Comparison of ENCODE assay signal across 10 cellular contexts in the genomic region with DNA sequence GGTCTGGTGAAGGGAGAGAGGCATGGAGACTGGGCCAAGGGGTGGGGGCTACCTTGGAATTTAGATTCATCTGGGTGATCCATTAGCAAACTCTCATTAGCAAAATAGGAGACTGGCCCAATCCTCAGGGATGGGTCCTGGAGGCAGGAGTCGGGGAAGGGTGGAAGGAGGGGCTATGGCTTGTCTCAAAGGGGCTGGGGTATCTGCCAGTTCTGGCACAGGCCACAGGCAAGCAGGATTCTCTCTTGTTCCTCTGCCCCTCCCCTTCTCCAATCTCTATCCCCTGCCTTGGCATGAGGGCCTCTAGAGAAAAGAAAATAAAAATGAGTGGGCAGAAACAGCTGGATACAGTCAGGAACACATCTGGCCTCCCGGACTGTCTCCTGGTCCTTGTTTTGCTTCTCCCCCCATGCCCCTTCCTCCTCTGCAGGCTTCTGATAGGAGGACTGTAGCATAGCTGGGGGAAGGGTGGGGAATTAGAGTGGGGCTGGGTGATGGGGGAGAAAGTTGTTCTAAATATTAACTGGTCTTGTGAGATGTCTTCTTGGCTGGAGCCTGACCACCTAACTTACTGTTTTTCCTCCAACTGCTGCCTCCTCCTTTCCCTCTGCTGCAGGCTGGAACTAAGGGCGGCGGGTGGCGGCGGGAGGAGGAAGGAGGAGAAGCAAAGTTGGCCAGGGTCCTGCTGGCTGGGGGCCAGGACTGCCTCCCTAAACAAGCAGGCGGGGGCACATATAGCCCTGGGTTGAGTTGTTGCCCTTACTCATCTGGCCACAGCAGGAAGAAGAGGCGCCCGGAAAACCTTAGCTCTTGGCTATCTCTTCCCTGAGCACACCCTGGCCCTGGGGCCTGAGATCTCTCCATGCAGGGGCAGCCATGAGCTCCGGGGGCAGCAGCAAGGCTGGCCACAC.
A peak's percentile ranks its signal among the peaks of the same experiment; 100 is the strongest.
DNase-seq lines count a peak whose midpoint lies in the region; ATAC-seq lines count a peak whose summit lies in the region.
"Had no signal": no experiment of that assay in that cellular context is flagged by ENCODE, and none has a peak within 500 bp of the region (broad histone marks: within the 10 kb centered on the region; RNA-seq: fewer than 3 reads in every experiment).

No MANE protein-coding gene starts in this region.

- H3K9me3 Mint-ChIP-seq in activated naive CD8-positive, alpha-beta T cell treated with anti-CD3 and anti-CD28 coated beads, Interleukin-2, amount 50 U/mL, for 24 hours: no peaks in the 10 kb centered on the region

- no peaks in the 10 kb centered on the region for H3K4me1 Mint-ChIP-seq in activated naive CD8-positive, alpha-beta T cell treated with anti-CD3 and anti-CD28 coated beads, Interleukin-2, amount 50 U/mL, for 24 hours

- H3K4me3 Mint-ChIP-seq in activated naive CD8-positive, alpha-beta T cell treated with anti-CD3 and anti-CD28 coated beads, Interleukin-2, amount 50 U/mL, for 24 hours: no peak overlapping the region

- DNase-seq in DMS153 (lab: John Stamatoyannopoulos, UW): peak; percentile 60
- DNase-seq in RPMI8226: peak; percentile 6
- DNase-seq in fibroblast of peridontal ligament (ENCODE audit: extremely low read depth): peak; percentile 34
- peak; percentile 56 for DNase-seq in pons (ENCODE audit: low spot score)
- no peak for DNase-seq in hepatic stellate cell (ENCODE audit: low spot score)
- DNase-seq in activated naive CD8-positive, alpha-beta T cell treated with anti-CD3 and anti-CD28 coated beads, Interleukin-2, amount 50 U/mL, for 24 hours: no peak
- DNase-seq in RKO (ENCODE audit: low spot score): no peak
- DNase-seq: NCI-H1092 treated with DMSO at 0.1 percent for 48 hours; stimulated activated CD4-positive, alpha-beta T cell treated with anti-CD3 and anti-CD28 coated beads, Interleukin-4, amount 100 ng/mL, for 24 hours had no signal

- H3K27me3 Mint-ChIP-seq in activated naive CD8-positive, alpha-beta T cell treated with anti-CD3 and anti-CD28 coated beads, Interleukin-2, amount 50 U/mL, for 24 hours: no peaks in the 10 kb centered on the region

- H3K27ac Mint-ChIP-seq in activated naive CD8-positive, alpha-beta T cell treated with anti-CD3 and anti-CD28 coated beads, Interleukin-2, amount 50 U/mL, for 24 hours: no peak overlapping the region

- no peak for ATAC-seq in activated naive CD8-positive, alpha-beta T cell treated with anti-CD3 and anti-CD28 coated beads, Interleukin-2, amount 50 U/mL, for 24 hours
- ATAC-seq in GM19467 (IDR thresholded peaks at IDR 0.05; ENCODE audit: unreplicated experiment): no peak

- no peaks in the 10 kb centered on the region for H3K36me3 Mint-ChIP-seq in activated naive CD8-positive, alpha-beta T cell treated with anti-CD3 and anti-CD28 coated beads, Interleukin-2, amount 50 U/mL, for 24 hours (ENCODE audit: low read depth)

Comparison
In these comparisons a context has a peak if more than half of its experiments do, and no peak if none do; other contexts are left out.
1. DNase-seq: peak in DMS153 (single experiment), RPMI8226 (single experiment), fibroblast of peridontal ligament (single experiment) and pons (single experiment); none in hepatic stellate cell (single experiment), activated naive CD8-positive, alpha-beta T cell treated with anti-CD3 and anti-CD28 coated beads, Interleukin-2, amount 50 U/mL, for 24 hours (single experiment) and RKO (single experiment).